ENCODE assay signal across 1 cellular context in the genomic region with DNA sequence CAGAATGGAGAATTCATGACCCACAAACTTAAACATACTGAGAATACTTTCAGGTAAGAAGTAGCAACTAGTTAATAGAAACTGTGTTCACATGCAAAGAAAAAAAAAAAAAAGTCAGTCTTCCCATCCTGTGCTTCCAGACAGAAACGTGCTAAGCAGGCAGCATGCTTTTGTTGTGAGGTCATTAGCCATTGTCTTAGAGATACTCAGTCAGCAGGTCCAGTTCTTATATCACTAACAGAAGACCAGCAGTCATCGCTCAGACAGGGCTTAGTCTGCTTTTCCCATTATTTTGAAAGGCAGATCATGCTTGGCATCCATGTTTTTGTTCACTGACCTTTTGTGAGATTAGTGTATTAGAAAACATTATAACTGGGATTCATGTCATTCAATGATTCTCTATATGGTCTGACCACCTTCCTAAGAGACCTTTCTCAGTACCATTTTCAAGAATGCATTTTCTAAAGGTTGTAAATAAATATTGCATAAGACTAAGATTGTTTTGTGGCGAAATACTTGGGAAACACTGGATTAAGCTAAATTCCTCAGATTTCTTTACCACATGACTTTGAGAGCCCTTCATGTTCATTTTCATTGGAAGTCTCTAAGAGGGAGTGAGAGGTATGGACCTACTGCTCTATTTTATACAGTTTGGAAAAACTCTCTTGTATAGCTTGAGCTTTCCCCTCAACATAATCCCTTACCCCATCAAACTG.
TF ChIP-seq lines count a peak whose summit lies in the region.

No MANE protein-coding gene starts in this region.

TF ChIP-seq in GM12878, 131 proteins besides CTCF, POLR2A, EP300 and RAD21 (continued from another document):
- TF ChIP-seq MEF2A (IDR thresholded peaks at IDR 0.05; ENCODE audit: insufficient read depth, low read depth, low read length) (no peak), TARDBP (IDR thresholded peaks at IDR 0.05; ENCODE audit: borderline replicate concordance) (no peak)
- TF ChIP-seq, protein P1, sequence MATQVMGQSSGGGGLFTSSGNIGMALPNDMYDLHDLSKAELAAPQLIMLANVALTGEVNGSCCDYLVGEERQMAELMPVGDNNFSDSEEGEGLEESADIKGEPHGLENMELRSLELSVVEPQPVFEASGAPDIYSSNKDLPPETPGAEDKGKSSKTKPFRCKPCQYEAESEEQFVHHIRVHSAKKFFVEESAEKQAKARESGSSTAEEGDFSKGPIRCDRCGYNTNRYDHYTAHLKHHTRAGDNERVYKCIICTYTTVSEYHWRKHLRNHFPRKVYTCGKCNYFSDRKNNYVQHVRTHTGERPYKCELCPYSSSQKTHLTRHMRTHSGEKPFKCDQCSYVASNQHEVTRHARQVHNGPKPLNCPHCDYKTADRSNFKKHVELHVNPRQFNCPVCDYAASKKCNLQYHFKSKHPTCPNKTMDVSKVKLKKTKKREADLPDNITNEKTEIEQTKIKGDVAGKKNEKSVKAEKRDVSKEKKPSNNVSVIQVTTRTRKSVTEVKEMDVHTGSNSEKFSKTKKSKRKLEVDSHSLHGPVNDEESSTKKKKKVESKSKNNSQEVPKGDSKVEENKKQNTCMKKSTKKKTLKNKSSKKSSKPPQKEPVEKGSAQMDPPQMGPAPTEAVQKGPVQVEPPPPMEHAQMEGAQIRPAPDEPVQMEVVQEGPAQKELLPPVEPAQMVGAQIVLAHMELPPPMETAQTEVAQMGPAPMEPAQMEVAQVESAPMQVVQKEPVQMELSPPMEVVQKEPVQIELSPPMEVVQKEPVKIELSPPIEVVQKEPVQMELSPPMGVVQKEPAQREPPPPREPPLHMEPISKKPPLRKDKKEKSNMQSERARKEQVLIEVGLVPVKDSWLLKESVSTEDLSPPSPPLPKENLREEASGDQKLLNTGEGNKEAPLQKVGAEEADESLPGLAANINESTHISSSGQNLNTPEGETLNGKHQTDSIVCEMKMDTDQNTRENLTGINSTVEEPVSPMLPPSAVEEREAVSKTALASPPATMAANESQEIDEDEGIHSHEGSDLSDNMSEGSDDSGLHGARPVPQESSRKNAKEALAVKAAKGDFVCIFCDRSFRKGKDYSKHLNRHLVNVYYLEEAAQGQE (IDR thresholded peaks at IDR 0.05; ENCODE audit: low read depth, low read length) = no peak
- TF ChIP-seq, protein P2, sequence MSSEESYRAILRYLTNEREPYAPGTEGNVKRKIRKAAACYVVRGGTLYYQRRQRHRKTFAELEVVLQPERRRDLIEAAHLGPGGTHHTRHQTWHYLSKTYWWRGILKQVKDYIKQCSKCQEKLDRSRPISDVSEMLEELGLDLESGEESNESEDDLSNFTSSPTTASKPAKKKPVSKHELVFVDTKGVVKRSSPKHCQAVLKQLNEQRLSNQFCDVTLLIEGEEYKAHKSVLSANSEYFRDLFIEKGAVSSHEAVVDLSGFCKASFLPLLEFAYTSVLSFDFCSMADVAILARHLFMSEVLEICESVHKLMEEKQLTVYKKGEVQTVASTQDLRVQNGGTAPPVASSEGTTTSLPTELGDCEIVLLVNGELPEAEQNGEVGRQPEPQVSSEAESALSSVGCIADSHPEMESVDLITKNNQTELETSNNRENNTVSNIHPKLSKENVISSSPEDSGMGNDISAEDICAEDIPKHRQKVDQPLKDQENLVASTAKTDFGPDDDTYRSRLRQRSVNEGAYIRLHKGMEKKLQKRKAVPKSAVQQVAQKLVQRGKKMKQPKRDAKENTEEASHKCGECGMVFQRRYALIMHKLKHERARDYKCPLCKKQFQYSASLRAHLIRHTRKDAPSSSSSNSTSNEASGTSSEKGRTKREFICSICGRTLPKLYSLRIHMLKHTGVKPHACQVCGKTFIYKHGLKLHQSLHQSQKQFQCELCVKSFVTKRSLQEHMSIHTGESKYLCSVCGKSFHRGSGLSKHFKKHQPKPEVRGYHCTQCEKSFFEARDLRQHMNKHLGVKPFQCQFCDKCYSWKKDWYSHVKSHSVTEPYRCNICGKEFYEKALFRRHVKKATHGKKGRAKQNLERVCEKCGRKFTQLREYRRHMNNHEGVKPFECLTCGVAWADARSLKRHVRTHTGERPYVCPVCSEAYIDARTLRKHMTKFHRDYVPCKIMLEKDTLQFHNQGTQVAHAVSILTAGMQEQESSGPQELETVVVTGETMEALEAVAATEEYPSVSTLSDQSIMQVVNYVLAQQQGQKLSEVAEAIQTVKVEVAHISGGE (CRISPR knock-in tag; IDR thresholded peaks at IDR 0.05) = no peak
